ENCODE assay signal across 1 cellular context in the genomic region with DNA sequence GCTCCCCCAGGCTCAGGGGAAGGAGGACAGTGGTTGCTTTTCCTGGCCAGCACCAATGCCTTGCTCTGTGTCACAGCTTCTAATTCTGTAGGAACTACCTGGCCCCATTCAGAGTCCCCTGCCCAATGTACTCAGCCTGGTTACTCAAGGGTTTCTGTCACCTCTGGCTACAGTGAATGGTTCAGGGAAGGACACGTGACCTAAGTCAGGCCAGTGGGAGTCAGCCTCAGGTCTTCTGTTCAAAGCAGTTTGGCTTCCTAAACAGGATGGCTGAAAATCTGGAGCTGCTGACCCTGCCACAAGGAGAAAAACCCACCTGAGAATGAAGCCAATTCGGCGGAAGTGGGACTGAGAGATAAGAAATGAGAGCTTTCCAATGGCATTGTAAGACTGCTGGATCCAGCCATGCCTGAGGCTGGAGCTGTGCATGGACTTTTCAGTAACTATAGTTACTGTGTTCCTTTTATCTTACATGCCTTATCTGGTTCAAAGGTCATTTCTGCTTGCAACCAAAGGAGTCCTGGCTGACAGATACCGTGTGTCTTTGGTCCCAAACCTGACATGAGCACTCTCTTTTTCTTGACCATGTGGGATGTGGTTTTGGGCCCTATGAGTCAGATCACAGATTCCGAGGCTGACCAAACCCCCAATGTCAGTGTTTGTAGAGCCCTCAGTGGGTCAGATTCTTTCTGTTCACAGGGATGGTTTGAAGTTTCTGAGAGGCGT.
TF ChIP-seq lines count a peak whose summit lies in the region.

No MANE protein-coding gene starts in this region.

TF ChIP-seq in GM12878, 131 proteins besides CTCF, POLR2A, EP300 and RAD21:
- TF ChIP-seq, protein P1, sequence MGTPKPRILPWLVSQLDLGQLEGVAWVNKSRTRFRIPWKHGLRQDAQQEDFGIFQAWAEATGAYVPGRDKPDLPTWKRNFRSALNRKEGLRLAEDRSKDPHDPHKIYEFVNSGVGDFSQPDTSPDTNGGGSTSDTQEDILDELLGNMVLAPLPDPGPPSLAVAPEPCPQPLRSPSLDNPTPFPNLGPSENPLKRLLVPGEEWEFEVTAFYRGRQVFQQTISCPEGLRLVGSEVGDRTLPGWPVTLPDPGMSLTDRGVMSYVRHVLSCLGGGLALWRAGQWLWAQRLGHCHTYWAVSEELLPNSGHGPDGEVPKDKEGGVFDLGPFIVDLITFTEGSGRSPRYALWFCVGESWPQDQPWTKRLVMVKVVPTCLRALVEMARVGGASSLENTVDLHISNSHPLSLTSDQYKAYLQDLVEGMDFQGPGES (IDR thresholded peaks at IDR 0.05): no peak
- TF ChIP-seq SMAD5 (IDR thresholded peaks at IDR 0.05; ENCODE audit: low read depth) (no peak), DPF2 (IDR thresholded peaks at IDR 0.05) (0 out of 2 replicates have a peak, but pooled peaks have one; percentile 36), NR2F1 (conservative IDR thresholded peaks at IDR 0.05) (peak; percentile 73), RAD51 (IDR thresholded peaks at IDR 0.05) (peak; percentile 46; the same call in 1 of the 2 replicates), RUNX3 (IDR thresholded peaks at IDR 0.05; ENCODE audit: low read length) (peak; percentile 77), SMARCA5 (IDR thresholded peaks at IDR 0.05) (0 out of 2 replicates have a peak, but pooled peaks have one; percentile 24), NR2C1 (IDR thresholded peaks at IDR 0.05) (peak; percentile 59), IKZF1 (conservative IDR thresholded peaks at IDR 0.05) (peak; percentile 27; the same call in 1 of the 2 replicates), EZH2 (IDR thresholded peaks at IDR 0.05; ENCODE audit: borderline replicate concordance, control insufficient read depth, low read depth, low read length) (no peak)
- TF ChIP-seq, protein P2, sequence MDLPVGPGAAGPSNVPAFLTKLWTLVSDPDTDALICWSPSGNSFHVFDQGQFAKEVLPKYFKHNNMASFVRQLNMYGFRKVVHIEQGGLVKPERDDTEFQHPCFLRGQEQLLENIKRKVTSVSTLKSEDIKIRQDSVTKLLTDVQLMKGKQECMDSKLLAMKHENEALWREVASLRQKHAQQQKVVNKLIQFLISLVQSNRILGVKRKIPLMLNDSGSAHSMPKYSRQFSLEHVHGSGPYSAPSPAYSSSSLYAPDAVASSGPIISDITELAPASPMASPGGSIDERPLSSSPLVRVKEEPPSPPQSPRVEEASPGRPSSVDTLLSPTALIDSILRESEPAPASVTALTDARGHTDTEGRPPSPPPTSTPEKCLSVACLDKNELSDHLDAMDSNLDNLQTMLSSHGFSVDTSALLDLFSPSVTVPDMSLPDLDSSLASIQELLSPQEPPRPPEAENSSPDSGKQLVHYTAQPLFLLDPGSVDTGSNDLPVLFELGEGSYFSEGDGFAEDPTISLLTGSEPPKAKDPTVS (IDR thresholded peaks at IDR 0.05; ENCODE audit: low read depth, low read length): no peak
- TF ChIP-seq, protein P3, sequence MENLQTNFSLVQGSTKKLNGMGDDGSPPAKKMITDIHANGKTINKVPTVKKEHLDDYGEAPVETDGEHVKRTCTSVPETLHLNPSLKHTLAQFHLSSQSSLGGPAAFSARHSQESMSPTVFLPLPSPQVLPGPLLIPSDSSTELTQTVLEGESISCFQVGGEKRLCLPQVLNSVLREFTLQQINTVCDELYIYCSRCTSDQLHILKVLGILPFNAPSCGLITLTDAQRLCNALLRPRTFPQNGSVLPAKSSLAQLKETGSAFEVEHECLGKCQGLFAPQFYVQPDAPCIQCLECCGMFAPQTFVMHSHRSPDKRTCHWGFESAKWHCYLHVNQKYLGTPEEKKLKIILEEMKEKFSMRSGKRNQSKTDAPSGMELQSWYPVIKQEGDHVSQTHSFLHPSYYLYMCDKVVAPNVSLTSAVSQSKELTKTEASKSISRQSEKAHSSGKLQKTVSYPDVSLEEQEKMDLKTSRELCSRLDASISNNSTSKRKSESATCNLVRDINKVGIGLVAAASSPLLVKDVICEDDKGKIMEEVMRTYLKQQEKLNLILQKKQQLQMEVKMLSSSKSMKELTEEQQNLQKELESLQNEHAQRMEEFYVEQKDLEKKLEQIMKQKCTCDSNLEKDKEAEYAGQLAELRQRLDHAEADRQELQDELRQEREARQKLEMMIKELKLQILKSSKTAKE (IDR thresholded peaks at IDR 0.05; ENCODE audit: low read depth, poor library complexity, severe bottlenecking): no peak
- TF ChIP-seq, protein P4, sequence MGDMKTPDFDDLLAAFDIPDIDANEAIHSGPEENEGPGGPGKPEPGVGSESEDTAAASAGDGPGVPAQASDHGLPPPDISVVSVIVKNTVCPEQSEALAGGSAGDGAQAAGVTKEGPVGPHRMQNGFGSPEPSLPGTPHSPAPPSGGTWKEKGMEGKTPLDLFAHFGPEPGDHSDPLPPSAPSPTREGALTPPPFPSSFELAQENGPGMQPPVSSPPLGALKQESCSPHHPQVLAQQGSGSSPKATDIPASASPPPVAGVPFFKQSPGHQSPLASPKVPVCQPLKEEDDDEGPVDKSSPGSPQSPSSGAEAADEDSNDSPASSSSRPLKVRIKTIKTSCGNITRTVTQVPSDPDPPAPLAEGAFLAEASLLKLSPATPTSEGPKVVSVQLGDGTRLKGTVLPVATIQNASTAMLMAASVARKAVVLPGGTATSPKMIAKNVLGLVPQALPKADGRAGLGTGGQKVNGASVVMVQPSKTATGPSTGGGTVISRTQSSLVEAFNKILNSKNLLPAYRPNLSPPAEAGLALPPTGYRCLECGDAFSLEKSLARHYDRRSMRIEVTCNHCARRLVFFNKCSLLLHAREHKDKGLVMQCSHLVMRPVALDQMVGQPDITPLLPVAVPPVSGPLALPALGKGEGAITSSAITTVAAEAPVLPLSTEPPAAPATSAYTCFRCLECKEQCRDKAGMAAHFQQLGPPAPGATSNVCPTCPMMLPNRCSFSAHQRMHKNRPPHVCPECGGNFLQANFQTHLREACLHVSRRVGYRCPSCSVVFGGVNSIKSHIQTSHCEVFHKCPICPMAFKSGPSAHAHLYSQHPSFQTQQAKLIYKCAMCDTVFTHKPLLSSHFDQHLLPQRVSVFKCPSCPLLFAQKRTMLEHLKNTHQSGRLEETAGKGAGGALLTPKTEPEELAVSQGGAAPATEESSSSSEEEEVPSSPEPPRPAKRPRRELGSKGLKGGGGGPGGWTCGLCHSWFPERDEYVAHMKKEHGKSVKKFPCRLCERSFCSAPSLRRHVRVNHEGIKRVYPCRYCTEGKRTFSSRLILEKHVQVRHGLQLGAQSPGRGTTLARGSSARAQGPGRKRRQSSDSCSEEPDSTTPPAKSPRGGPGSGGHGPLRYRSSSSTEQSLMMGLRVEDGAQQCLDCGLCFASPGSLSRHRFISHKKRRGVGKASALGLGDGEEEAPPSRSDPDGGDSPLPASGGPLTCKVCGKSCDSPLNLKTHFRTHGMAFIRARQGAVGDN (IDR thresholded peaks at IDR 0.05): peak; percentile 48; the same call in 1 of the 2 replicates
